ENCODE assay signal across 11 cellular contexts in genomic region chr3:48441940-48442339, GRCh38. TPM values are rescaled to one million over a fixed set of nuclear protein-coding genes. Genes with fewer than 3 reads are reported as not detected.
A peak's percentile ranks its signal among the peaks of the same experiment; 100 is the strongest.
DNase-seq lines count a peak whose midpoint lies in the region; ATAC-seq and TF ChIP-seq lines count a peak whose summit lies in the region.
"Had no signal": no experiment of that assay in that cellular context is flagged by ENCODE, and none has a peak within 500 bp of the region (broad histone marks: within the 10 kb centered on the region; RNA-seq: fewer than 3 reads in every experiment).

No MANE protein-coding gene starts in this region.

- H4K91ac ChIP-seq in trophoblast cell (ENCODE audit: low read depth, low read length) = no peak overlapping the region

- H4K8ac ChIP-seq in trophoblast cell (ENCODE audit: low read depth, low read length) = no peak overlapping the region

- peaks cover 14% of the 10 kb centered on the region for H3K4me1 Mint-ChIP-seq in endodermal cell

- H2AFZ ChIP-seq in OCI-LY1 (ENCODE audit: low read length) (no peak overlapping the region), trophoblast cell (ENCODE audit: insufficient read depth, low read length, poor library complexity) (no peak overlapping the region)

- DNase-seq in endodermal cell = no peak
- no peak for DNase-seq in trophoblast cell
- no peak for DNase-seq in DMS 273 treated with DMSO at 0.1 percent for 48 hours (lab: John Stamatoyannopoulos, UW)
- no peak for DNase-seq in left colon
- DNase-seq in epidermal melanocyte (ENCODE audit: insufficient read length, low spot score) = no peak
- DNase-seq: effector CD8-positive, alpha-beta T cell; lower lobe of right lung; NCI-H1105 treated with DMSO at 0.1 percent for 48 hours; SJCRH30 had no signal

- no peak overlapping the region for H3K18ac ChIP-seq in trophoblast cell (ENCODE audit: low read length)

- H3K9ac ChIP-seq in OCI-LY1 (ENCODE audit: low read length) (peak overlapping the region; percentile 83; the same call in 1 of the 2 replicates), endodermal cell (ENCODE audit: extremely low read depth, low read length, poor library complexity, severe bottlenecking) (no peak overlapping the region), trophoblast cell (ENCODE audit: low read length) (no peak overlapping the region)

- no peaks in the 10 kb centered on the region for H3K9me3 Mint-ChIP-seq in endodermal cell

- no peak for ATAC-seq in left colon
- ATAC-seq: lower lobe of right lung had no signal

- H3K23ac ChIP-seq in trophoblast cell (ENCODE audit: low read length) = no peak overlapping the region

- H3F3A ChIP-seq in OCI-LY1 (ENCODE audit: insufficient read depth, low read length) = 0 out of 2 replicates have a peak, but pooled peaks cover 2% of the 10 kb centered on the region

- no peaks in the 10 kb centered on the region for H4K20me1 ChIP-seq in OCI-LY1 (ENCODE audit: insufficient read depth, low read length)

- H3K4ac ChIP-seq in trophoblast cell (ENCODE audit: low read depth, low read length) = peak overlapping the region; percentile 67

- H2BK5ac ChIP-seq in trophoblast cell (ENCODE audit: low read depth, low read length, poor library complexity) = no peak overlapping the region

- peaks cover 20% of the 10 kb centered on the region for H3K79me2 ChIP-seq in OCI-LY1 (ENCODE audit: insufficient read depth, low read length)
- H3K79me2 ChIP-seq in trophoblast cell (ENCODE audit: control insufficient read depth, insufficient read depth, low read length, poor library complexity) = peaks cover 7% of the 10 kb centered on the region

- H3K14ac ChIP-seq in trophoblast cell (ENCODE audit: low read length) = no peak overlapping the region

- H3K4me1 ChIP-seq in OCI-LY1 (ENCODE audit: insufficient read depth, low read length, severe bottlenecking) (peaks cover 49% of the 10 kb centered on the region), endodermal cell (ENCODE audit: control insufficient read depth, insufficient read depth, low read length) (no peaks in the 10 kb centered on the region), trophoblast cell (ENCODE audit: control insufficient read depth in 1 of 2, insufficient read depth in 2 of 2, low read length in 2 of 2) (peaks cover 4 to 8% of the 10 kb centered on the region in 2 experiments)

- H3K9me3 ChIP-seq in OCI-LY1 (ENCODE audit: low read length) (no peaks in the 10 kb centered on the region), endodermal cell (ENCODE audit: control insufficient read depth, low read length) (no peaks in the 10 kb centered on the region), trophoblast cell (ENCODE audit: insufficient read depth, low read depth, low read length) (no peaks in the 10 kb centered on the region)
- H3K9me3 ChIP-seq: lower lobe of right lung, SJCRH30 had no signal

- 76 to 91% methylated on average over 4 to 6 of the region's 6 CpGs for WGBS in endodermal cell (ENCODE audit: insufficient coverage in 1 of 2, insufficient read length in 1 of 2), 2 experiments
- WGBS in trophoblast cell (ENCODE audit: extremely low coverage, insufficient coverage, insufficient read length) = no CpG with 5 or more reads among the region's 6 CpGs

- H3K4me2 ChIP-seq in OCI-LY1 (ENCODE audit: low read length) (peak overlapping the region; percentile 76), trophoblast cell (ENCODE audit: low read length) (no peak overlapping the region)

- no peaks in the 10 kb centered on the region for H3K27me3 Mint-ChIP-seq in endodermal cell (ENCODE audit: insufficient read depth)

- H3K79me1 ChIP-seq in trophoblast cell (ENCODE audit: low read length) = peaks cover 8% of the 10 kb centered on the region

- peak overlapping the region; percentile 98 for H3K4me3 Mint-ChIP-seq in endodermal cell

- H3K27me3 ChIP-seq in OCI-LY1 (ENCODE audit: insufficient read depth, low read length) = no peaks in the 10 kb centered on the region
- H3K27me3 ChIP-seq in endodermal cell (ENCODE audit: control insufficient read depth, insufficient read depth, low read length, poor library complexity, severe bottlenecking) = no peaks in the 10 kb centered on the region
- no peaks in the 10 kb centered on the region for H3K27me3 ChIP-seq in trophoblast cell (ENCODE audit: insufficient read depth, low read length)
- H3K27me3 ChIP-seq: SJCRH30 had no signal

- TF ChIP-seq CTCF in OCI-LY1 (IDR thresholded peaks at IDR 0.05; ENCODE audit: low read length) = no peak
- TF ChIP-seq CTCF in endodermal cell (conservative IDR thresholded peaks at IDR 0.05) = no peak

- no peak overlapping the region for H4K12ac ChIP-seq in trophoblast cell (ENCODE audit: low read depth, low read length)

- H3K27ac Mint-ChIP-seq in endodermal cell = peak overlapping the region; percentile 30

- H3K9me2 ChIP-seq in OCI-LY1 (ENCODE audit: low read depth, low read length) = no peaks in the 10 kb centered on the region

- intact Hi-C loops in left colon (cut with DNase I, micrococcal nuclease) = no loop called here

- peaks cover 26% of the 10 kb centered on the region for H3K36me3 Mint-ChIP-seq in endodermal cell (ENCODE audit: low read depth)

- peaks cover 34% of the 10 kb centered on the region for H3K36me3 ChIP-seq in OCI-LY1 (ENCODE audit: insufficient read depth, low read length)
- H3K36me3 ChIP-seq in endodermal cell (ENCODE audit: control insufficient read depth, insufficient read depth, low read length) = peaks cover 32% of the 10 kb centered on the region
- peaks cover 16 to 22% of the 10 kb centered on the region in 2 experiments for H3K36me3 ChIP-seq in trophoblast cell (ENCODE audit: control insufficient read depth in 1 of 2, insufficient read depth in 2 of 2, low read length in 2 of 2)

- H2AK5ac ChIP-seq in trophoblast cell (ENCODE audit: low read length) = no peak overlapping the region

- no peak overlapping the region for H2BK12ac ChIP-seq in trophoblast cell (ENCODE audit: low read length)

- H2BK120ac ChIP-seq in trophoblast cell (ENCODE audit: insufficient read depth, low read length, poor library complexity) = no peak overlapping the region

- H3K4me3 ChIP-seq in GM08714 (ENCODE audit: low read length) = peak overlapping the region; percentile 98; the same call in 1 of the 2 replicates
- peak overlapping the region; percentile 80 for H3K4me3 ChIP-seq in OCI-LY1 (ENCODE audit: low read depth, low read length, poor library complexity, severe bottlenecking)
- H3K4me3 ChIP-seq in endodermal cell (ENCODE audit: low read length) = peak overlapping the region; percentile 97
- H3K4me3 ChIP-seq in trophoblast cell (ENCODE audit: low read depth, low read length) = no peak overlapping the region

- no peak overlapping the region for H3K27ac ChIP-seq in OCI-LY1 (ENCODE audit: low read depth, low read length, poor library complexity, severe bottlenecking)
- H3K27ac ChIP-seq in endodermal cell (ENCODE audit: low read depth, low read length) = no peak overlapping the region
- H3K27ac ChIP-seq in trophoblast cell (ENCODE audit: low read depth, low read length) = no peak overlapping the region
- H3K27ac ChIP-seq: SJCRH30 had no signal

RNA-seq across cellular contexts. Expression of gene TMA7, which starts 1.9 kb away (rescaled TPM):
- 100 to 1,000 TPM; 290 to 326 TPM for total RNA-seq in endodermal cell
- polyA plus RNA-seq in endodermal cell (2013, experiment 1 of 2) = 420 TPM
- 414 TPM for polyA plus RNA-seq in endodermal cell (2013, experiment 2 of 2)
- 586 and 607 TPM in 2 replicates for polyA plus RNA-seq in trophoblast cell (2013)
- 100 to 1,000 TPM; 165 to 192 TPM for total RNA-seq in left colon

RNA-seq across cellular contexts. Expression of gene CCDC51, which starts 2.0 kb away (rescaled TPM):
- total RNA-seq in endodermal cell (10 to 100 TPM; 14.5 to 14.6 TPM), left colon (10 to 100 TPM; 13.3 to 21.2 TPM)
- 15.2 TPM for polyA plus RNA-seq in endodermal cell (2013, experiment 1 of 2)
- 14.4 TPM for polyA plus RNA-seq in endodermal cell (2013, experiment 2 of 2)
- polyA plus RNA-seq in trophoblast cell (2013) = 11.1 and 11.5 TPM in 2 replicates

RNA-seq across cellular contexts. Expression of gene ATRIP, which starts 4.6 kb away (rescaled TPM):
- total RNA-seq in endodermal cell (10 to 100 TPM; 11.7 to 16.1 TPM), left colon (1 to 10 TPM; 3.8 to 4.4 TPM)
- 11.6 TPM for polyA plus RNA-seq in endodermal cell (2013, experiment 1 of 2)
- 15.2 TPM for polyA plus RNA-seq in endodermal cell (2013, experiment 2 of 2)
- 9.1 and 9.8 TPM in 2 replicates for polyA plus RNA-seq in trophoblast cell (2013)

RNA-seq across cellular contexts. Expression of gene PLXNB1, which starts 12.1 kb away (rescaled TPM):
- total RNA-seq in endodermal cell (100 to 1,000 TPM; 175 to 216 TPM), left colon (100 to 1,000 TPM in 1 of 2 donors, 10 to 100 TPM in 1; 91.1 to 114 TPM)
- polyA plus RNA-seq in endodermal cell (2013, experiment 1 of 2) = 165 TPM
- 157 TPM for polyA plus RNA-seq in endodermal cell (2013, experiment 2 of 2)
- polyA plus RNA-seq in trophoblast cell (2013) = 48.1 and 50.4 TPM in 2 replicates
